In genomic region chr12:108511633-108512540, GRCh38 we compare ENCODE assay signal across 8 cellular contexts.
DNase-seq lines count a peak whose midpoint lies in the region; ATAC-seq, FAIRE-seq and TF ChIP-seq lines count a peak whose summit lies in the region.

No MANE protein-coding gene starts in this region.

- peak; percentile 56 to 88 (median 84) for DNase-seq in NCI-H1417 (lab: John Stamatoyannopoulos, UW)
- DNase-seq in T-helper 9 cell: peak; percentile 76
- DNase-seq in astrocyte of the cerebellum (ENCODE audit: low read depth): peak; percentile 53
- DNase-seq in smooth muscle cell of the brain vasculature (ENCODE audit: low read depth, low spot score): peak; percentile 41

- no peaks in the 10 kb centered on the region for H3K36me3 ChIP-seq in iPS-20b (ENCODE audit: insufficient read depth, low read depth, low read length)

- peak overlapping the region; percentile 9; the same call in 1 of the 2 replicates for H3K9ac ChIP-seq in iPS-20b (ENCODE audit: low read depth, low read length)

- H3K27me3 ChIP-seq in iPS-20b (ENCODE audit: insufficient read depth, low read length): no peaks in the 10 kb centered on the region

- in situ Hi-C loops in astrocyte of the cerebellum (cut with HindIII; ENCODE audit: low sequenced_read_pairs): no loop called here

- H3K4me1 ChIP-seq in iPS-20b (ENCODE audit: insufficient read depth, low read length): peaks cover 4% of the 10 kb centered on the region; the same call in 1 of the 2 replicates

- no peak for ATAC-seq in HG03175 (IDR thresholded peaks at IDR 0.05; ENCODE audit: unreplicated experiment)

- H3K4me3 ChIP-seq in GM12875 (ENCODE audit: low read depth, low read length) (peak overlapping the region; percentile 1), astrocyte of the cerebellum (ENCODE audit: low read depth, low read length) (no peak overlapping the region), iPS-20b (ENCODE audit: low read length) (no peak overlapping the region; the same call in 1 of the 2 replicates)

- H3K27ac ChIP-seq in iPS-20b (ENCODE audit: low read length): no peak overlapping the region

- FAIRE-seq in A204.1 (lab: Jason Lieb, UNC): peak; percentile 39

- peak; percentile 73 for TF ChIP-seq CTCF in GM12875 (IDR thresholded peaks at IDR 0.05; ENCODE audit: borderline replicate concordance, insufficient read depth, low read depth, low read length)
- TF ChIP-seq CTCF in astrocyte of the cerebellum (IDR thresholded peaks at IDR 0.05; ENCODE audit: low read depth, low read length, missing control alignments): peak; percentile 84

- H3K9me3 ChIP-seq in iPS-20b (ENCODE audit: insufficient read depth, low read depth, low read length): peaks cover 4% of the 10 kb centered on the region; the same call in 1 of the 2 replicates
